ENCODE assay signal across 13 cellular contexts in the genomic region with DNA sequence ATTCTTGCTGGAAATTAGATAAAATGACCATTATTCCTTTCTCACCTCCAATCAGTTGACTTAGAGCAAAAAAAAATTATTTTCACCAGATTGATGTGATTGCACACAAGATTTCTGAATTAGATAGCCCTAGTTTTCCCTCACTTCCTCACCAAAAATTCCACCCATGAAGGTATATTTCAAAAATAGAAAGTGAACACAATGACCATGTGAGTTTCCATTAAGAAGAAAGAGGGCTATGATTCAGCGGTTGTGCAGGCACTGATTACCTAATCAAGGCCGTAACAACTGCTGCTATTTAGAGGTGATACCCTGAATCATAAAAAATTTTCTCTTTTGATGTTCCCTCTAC. TPM values are rescaled to one million over a fixed set of nuclear protein-coding genes. Genes with fewer than 3 reads are reported as not detected.
DNase-seq lines count a peak whose midpoint lies in the region; ATAC-seq and TF ChIP-seq lines count a peak whose summit lies in the region.
"Had no signal": no experiment of that assay in that cellular context is flagged by ENCODE, and none has a peak within 500 bp of the region (broad histone marks: within the 10 kb centered on the region; RNA-seq: fewer than 3 reads in every experiment).

No MANE protein-coding gene starts in this region.

- intact Hi-C loops in right lobe of liver (cut with DNase I), result no loop called here

- WGBS in right lobe of liver (ENCODE audit: insufficient coverage, low coverage, low lambda C conversion rate, missing lambda C conversion rate), result 21% methylated on average over 2 of the region's 2 CpGs

- H3K79me2 ChIP-seq in ACC112 (ENCODE audit: control insufficient read depth, insufficient read depth, low read length, unreplicated experiment), result no peaks in the 10 kb centered on the region

- peaks cover 19% of the 10 kb centered on the region for H3K27me3 ChIP-seq in ACC112 (ENCODE audit: insufficient read depth, low read length)
- no peaks in the 10 kb centered on the region for H3K27me3 ChIP-seq in right lobe of liver
- H3K27me3 ChIP-seq: esophagus muscularis mucosa, SJCRH30 had no signal

- H2AFZ ChIP-seq in ACC112 (ENCODE audit: low read length, unreplicated experiment), result no peak overlapping the region

- H3K4me3 ChIP-seq in ACC112 (ENCODE audit: low read depth, low read length) (no peak overlapping the region), cardiac fibroblast (replicated peaks in 1 of 2; ENCODE audit: low read depth in 2 of 2, low read length in 2 of 2) (no peak overlapping the region), right lobe of liver (no peak overlapping the region)
- H3K4me3 ChIP-seq: esophagus muscularis mucosa, SJCRH30 had no signal

- H3K27ac ChIP-seq in ACC112 (ENCODE audit: low read depth, low read length) (peak overlapping the region; percentile 39), right lobe of liver (peak overlapping the region; percentile 31 to 49 (median 33))
- H3K27ac ChIP-seq: SJCRH30 had no signal

- H3K9me3 ChIP-seq in right lobe of liver, result no peaks in the 10 kb centered on the region
- H3K9me3 ChIP-seq: esophagus muscularis mucosa, SJCRH30 had no signal

- TF ChIP-seq CTCF in cardiac fibroblast (IDR thresholded peaks at IDR 0.05; ENCODE audit: low read depth, low read length), result no peak
- no peak for TF ChIP-seq CTCF in right lobe of liver (IDR thresholded peaks at IDR 0.05)

- ATAC-seq in right lobe of liver (peak; percentile 41 to 76 (median 50)), HG03139 (IDR thresholded peaks at IDR 0.05; ENCODE audit: unreplicated experiment) (no peak), GM21737 (IDR thresholded peaks at IDR 0.05; ENCODE audit: unreplicated experiment) (no peak)

- H3K36me3 ChIP-seq in ACC112 (ENCODE audit: insufficient read depth, low read length), result no peaks in the 10 kb centered on the region
- H3K36me3 ChIP-seq in right lobe of liver, result no peaks in the 10 kb centered on the region
- H3K36me3 ChIP-seq: esophagus muscularis mucosa, SJCRH30 had no signal

- TF ChIP-seq POLR2A in right lobe of liver (IDR thresholded peaks at IDR 0.05), result no peak

- H3K4me1 ChIP-seq in ACC112 (ENCODE audit: control insufficient read depth, insufficient read depth, low read length, unreplicated experiment) (peaks cover 17% of the 10 kb centered on the region), right lobe of liver (peaks cover 0 to 33% (median 14%) of the 10 kb centered on the region in 4 donors)
- H3K4me1 ChIP-seq: SJCRH30 had no signal

- DNase-seq in NCI-H69 (lab: John Stamatoyannopoulos, UW) (peak; percentile 48), cardiac fibroblast (ENCODE audit: low read depth in 2 of 2) (peak; percentile 48 to 60), right lobe of liver (no peak), LoVo (ENCODE audit: low spot score) (no peak)
- no peak for DNase-seq in stimulated activated CD4-positive, alpha-beta T cell treated with anti-CD3 and anti-CD28 coated beads, Interleukin-15, amount 100 ng/mL, for 24 hours
- DNase-seq: activated CD4-positive, CD25-positive, alpha-beta regulatory T cell; DMS79; nephron progenitor cell; SJCRH30 had no signal

RNA-seq across cellular contexts. Expression of a gene that starts 19.5 kb away (rescaled TPM):
- total RNA-seq in right lobe of liver, result 10 to 100 TPM; 38.3 to 76.7 (median 62.7) TPM

Comparison
In these comparisons a context has a peak if more than half of its experiments do, and no peak if none do; other contexts are left out.
1. DNase-seq: peak in NCI-H69 (single experiment) and cardiac fibroblast (2 of 2); none in right lobe of liver (0 of 3), stimulated activated CD4-positive, alpha-beta T cell treated with anti-CD3 and anti-CD28 coated beads, Interleukin-15, amount 100 ng/mL, for 24 hours (single experiment) and LoVo (single experiment).
2. ATAC-seq: peak in right lobe of liver (4 of 4); none in HG03139 (single experiment) and GM21737 (single experiment).